Comparison of ENCODE assay signal across 2 cellular contexts in the genomic region with DNA sequence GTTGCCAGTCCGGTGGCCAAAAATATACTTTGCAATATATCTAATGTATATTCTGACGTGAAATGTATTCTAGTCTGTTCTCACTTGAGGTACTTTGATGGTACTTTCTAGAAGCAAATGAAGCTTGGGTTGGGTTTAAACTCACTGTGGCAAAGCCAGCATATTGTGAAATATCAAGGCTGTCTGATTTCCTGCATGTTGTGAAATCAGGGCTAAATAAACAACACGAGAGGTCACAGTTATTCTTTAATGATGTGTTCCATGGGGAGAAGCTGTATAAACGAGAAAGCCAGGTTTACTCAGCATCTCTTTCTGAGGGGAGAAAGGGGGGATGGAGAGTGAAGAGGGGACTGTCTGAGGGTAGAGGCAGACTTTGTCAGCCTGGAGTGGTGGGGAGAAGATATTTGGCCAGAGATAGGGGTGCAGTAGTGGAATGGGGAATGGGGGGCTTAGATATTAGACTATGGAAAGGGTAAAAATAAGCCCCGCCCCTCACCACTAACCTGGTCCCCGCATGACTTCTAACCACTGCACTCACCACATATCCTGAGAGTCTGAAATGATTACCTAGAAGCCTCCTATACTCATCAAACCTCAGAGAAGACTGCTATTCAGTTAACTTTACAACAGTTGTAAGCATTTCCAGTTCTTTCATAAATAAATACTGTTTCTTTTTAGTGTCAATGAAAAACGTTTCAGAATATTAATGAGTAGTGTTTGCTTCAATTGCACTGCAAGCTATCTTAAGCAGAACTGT.
A peak's percentile ranks its signal among the peaks of the same experiment; 100 is the strongest.
TF ChIP-seq lines count a peak whose summit lies in the region.

No MANE protein-coding gene starts in this region.

TF ChIP-seq in K562, 482 proteins besides CTCF, POLR2A, EP300 and RAD21:
- TF ChIP-seq RAD51 (IDR thresholded peaks at IDR 0.05; ENCODE audit: borderline replicate concordance, low read depth) (no peak), ZNF830 (CRISPR knock-in tag; IDR thresholded peaks at IDR 0.05) (no peak), CEBPG (CRISPR knock-in tag; IDR thresholded peaks at IDR 0.05) (no peak), CEBPG (tag; conservative IDR thresholded peaks at IDR 0.05 in 1 of 2, IDR thresholded peaks at IDR 0.05 in 1 of 2) (peak; percentile 30 to 39; a peak in 3 of 4 replicates), RBM15 (IDR thresholded peaks at IDR 0.05; ENCODE audit: insufficient read depth, low read length) (no peak), CEBPB (tag; IDR thresholded peaks at IDR 0.05) (peak; percentile 70), SMARCC2 (IDR thresholded peaks at IDR 0.05; ENCODE audit: low read depth) (no peak)

TF ChIP-seq in HepG2, 621 proteins besides CTCF, POLR2A, EP300 and RAD21 (continues in another document):
- TF ChIP-seq ZNF614 (CRISPR knock-in tag; IDR thresholded peaks at IDR 0.05; ENCODE audit: borderline replicate concordance) (peak; percentile 53; the same call in 1 of the 2 replicates), RXRB (CRISPR knock-in tag; IDR thresholded peaks at IDR 0.05; ENCODE audit: borderline replicate concordance) (peak; percentile 68; the same call in 1 of the 2 replicates), KLF15 (CRISPR knock-in tag; IDR thresholded peaks at IDR 0.05; ENCODE audit: borderline replicate concordance) (no peak), ZNF747 (CRISPR knock-in tag; IDR thresholded peaks at IDR 0.05; ENCODE audit: borderline replicate concordance) (no peak), ONECUT2 (CRISPR knock-in tag; IDR thresholded peaks at IDR 0.05) (no peak), CEBPB (IDR thresholded peaks at IDR 0.05; ENCODE audit: borderline replicate concordance, low read depth, low read length) (peak; percentile 99), TMF1 (CRISPR knock-in tag; IDR thresholded peaks at IDR 0.05; ENCODE audit: low read depth) (no peak), NCOA5 (CRISPR knock-in tag; IDR thresholded peaks at IDR 0.05) (no peak), FOXO1 (CRISPR knock-in tag; IDR thresholded peaks at IDR 0.05) (peak; percentile 48; the same call in 1 of the 2 replicates), ZNF7 (CRISPR knock-in tag; IDR thresholded peaks at IDR 0.05) (no peak), HNRNPLL (IDR thresholded peaks at IDR 0.05; ENCODE audit: low read depth, low read length, poor library complexity, severe bottlenecking) (no peak), ZNF3 (CRISPR knock-in tag; IDR thresholded peaks at IDR 0.05) (no peak), NR2C2 (CRISPR knock-in tag; IDR thresholded peaks at IDR 0.05; ENCODE audit: borderline replicate concordance) (peak; percentile 75; the same call in 1 of the 2 replicates), NCOA2 (CRISPR knock-in tag; IDR thresholded peaks at IDR 0.05) (peak; percentile 56), TSC22D2 (CRISPR knock-in tag; IDR thresholded peaks at IDR 0.05; ENCODE audit: borderline replicate concordance) (no peak), NRL (CRISPR knock-in tag; IDR thresholded peaks at IDR 0.05; ENCODE audit: borderline replicate concordance) (no peak), ZNF615 (CRISPR knock-in tag; IDR thresholded peaks at IDR 0.05; ENCODE audit: borderline replicate concordance) (no peak), SOX6 (IDR thresholded peaks at IDR 0.05) (no peak), SOX6 (CRISPR knock-in tag; IDR thresholded peaks at IDR 0.05) (peak; percentile 61), HES4 (CRISPR knock-in tag; IDR thresholded peaks at IDR 0.05; ENCODE audit: borderline replicate concordance) (no peak), EED (CRISPR knock-in tag; IDR thresholded peaks at IDR 0.05) (no peak), FOXJ3 (CRISPR knock-in tag; IDR thresholded peaks at IDR 0.05; ENCODE audit: borderline replicate concordance) (peak; percentile 59; the same call in 1 of the 2 replicates), CEBPG (CRISPR knock-in tag; IDR thresholded peaks at IDR 0.05) (peak; percentile 96), ELF3 (CRISPR knock-in tag; IDR thresholded peaks at IDR 0.05) (peak; percentile 97), NKX3-1 (CRISPR knock-in tag; IDR thresholded peaks at IDR 0.05) (no peak), CCAR2 (optimal IDR thresholded peaks at IDR 0.05; ENCODE audit: low read depth, low read length) (no peak), ZZZ3 (CRISPR knock-in tag; IDR thresholded peaks at IDR 0.05; ENCODE audit: borderline replicate concordance) (no peak), SIN3B (IDR thresholded peaks at IDR 0.05; ENCODE audit: low read length) (no peak), TRIM24 (CRISPR knock-in tag; IDR thresholded peaks at IDR 0.05) (peak; percentile 90), CBX5 (CRISPR knock-in tag; IDR thresholded peaks at IDR 0.05; ENCODE audit: borderline replicate concordance) (no peak), SMAD9 (CRISPR knock-in tag; IDR thresholded peaks at IDR 0.05) (no peak), NR2F1 (CRISPR knock-in tag; IDR thresholded peaks at IDR 0.05) (peak; percentile 78 to 81), HCFC1 (IDR thresholded peaks at IDR 0.05; ENCODE audit: low read depth, low read length) (no peak), FOXA1 (IDR thresholded peaks at IDR 0.05) (no peak), FOXA1 (CRISPR knock-in tag; IDR thresholded peaks at IDR 0.05) (peak; percentile 91), STAT5B (CRISPR knock-in tag; IDR thresholded peaks at IDR 0.05) (no peak), SKI (IDR thresholded peaks at IDR 0.05; ENCODE audit: partially characterized antibody) (peak; percentile 71), SPEN (CRISPR knock-in tag; IDR thresholded peaks at IDR 0.05; ENCODE audit: low read depth) (no peak), GATAD2A (CRISPR knock-in tag; IDR thresholded peaks at IDR 0.05) (peak; percentile 95), AGO1 (IDR thresholded peaks at IDR 0.05; ENCODE audit: low read depth, low read length, poor library complexity, severe bottlenecking) (no peak), HDAC1 (CRISPR knock-in tag; IDR thresholded peaks at IDR 0.05) (0 out of 2 replicates have a peak, but pooled peaks have one; percentile 24), NFKB2 (CRISPR knock-in tag; IDR thresholded peaks at IDR 0.05; ENCODE audit: borderline replicate concordance) (no peak)
- TF ChIP-seq, protein P1, sequence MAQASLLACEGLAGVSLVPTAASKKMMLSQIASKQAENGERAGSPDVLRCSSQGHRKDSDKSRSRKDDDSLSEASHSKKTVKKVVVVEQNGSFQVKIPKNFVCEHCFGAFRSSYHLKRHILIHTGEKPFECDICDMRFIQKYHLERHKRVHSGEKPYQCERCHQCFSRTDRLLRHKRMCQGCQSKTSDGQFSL (CRISPR knock-in tag; IDR thresholded peaks at IDR 0.05): no peak
- TF ChIP-seq, protein P2, sequence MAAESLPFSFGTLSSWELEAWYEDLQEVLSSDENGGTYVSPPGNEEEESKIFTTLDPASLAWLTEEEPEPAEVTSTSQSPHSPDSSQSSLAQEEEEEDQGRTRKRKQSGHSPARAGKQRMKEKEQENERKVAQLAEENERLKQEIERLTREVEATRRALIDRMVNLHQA (CRISPR knock-in tag; IDR thresholded peaks at IDR 0.05): no peak
- TF ChIP-seq, protein P3, sequence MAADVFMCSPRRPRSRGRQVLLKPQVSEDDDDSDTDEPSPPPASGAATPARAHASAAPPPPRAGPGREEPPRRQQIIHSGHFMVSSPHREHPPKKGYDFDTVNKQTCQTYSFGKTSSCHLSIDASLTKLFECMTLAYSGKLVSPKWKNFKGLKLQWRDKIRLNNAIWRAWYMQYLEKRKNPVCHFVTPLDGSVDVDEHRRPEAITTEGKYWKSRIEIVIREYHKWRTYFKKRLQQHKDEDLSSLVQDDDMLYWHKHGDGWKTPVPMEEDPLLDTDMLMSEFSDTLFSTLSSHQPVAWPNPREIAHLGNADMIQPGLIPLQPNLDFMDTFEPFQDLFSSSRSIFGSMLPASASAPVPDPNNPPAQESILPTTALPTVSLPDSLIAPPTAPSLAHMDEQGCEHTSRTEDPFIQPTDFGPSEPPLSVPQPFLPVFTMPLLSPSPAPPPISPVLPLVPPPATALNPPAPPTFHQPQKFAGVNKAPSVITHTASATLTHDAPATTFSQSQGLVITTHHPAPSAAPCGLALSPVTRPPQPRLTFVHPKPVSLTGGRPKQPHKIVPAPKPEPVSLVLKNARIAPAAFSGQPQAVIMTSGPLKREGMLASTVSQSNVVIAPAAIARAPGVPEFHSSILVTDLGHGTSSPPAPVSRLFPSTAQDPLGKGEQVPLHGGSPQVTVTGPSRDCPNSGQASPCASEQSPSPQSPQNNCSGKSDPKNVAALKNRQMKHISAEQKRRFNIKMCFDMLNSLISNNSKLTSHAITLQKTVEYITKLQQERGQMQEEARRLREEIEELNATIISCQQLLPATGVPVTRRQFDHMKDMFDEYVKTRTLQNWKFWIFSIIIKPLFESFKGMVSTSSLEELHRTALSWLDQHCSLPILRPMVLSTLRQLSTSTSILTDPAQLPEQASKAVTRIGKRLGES (CRISPR knock-in tag; IDR thresholded peaks at IDR 0.05; ENCODE audit: borderline replicate concordance): no peak
- TF ChIP-seq, protein P4, sequence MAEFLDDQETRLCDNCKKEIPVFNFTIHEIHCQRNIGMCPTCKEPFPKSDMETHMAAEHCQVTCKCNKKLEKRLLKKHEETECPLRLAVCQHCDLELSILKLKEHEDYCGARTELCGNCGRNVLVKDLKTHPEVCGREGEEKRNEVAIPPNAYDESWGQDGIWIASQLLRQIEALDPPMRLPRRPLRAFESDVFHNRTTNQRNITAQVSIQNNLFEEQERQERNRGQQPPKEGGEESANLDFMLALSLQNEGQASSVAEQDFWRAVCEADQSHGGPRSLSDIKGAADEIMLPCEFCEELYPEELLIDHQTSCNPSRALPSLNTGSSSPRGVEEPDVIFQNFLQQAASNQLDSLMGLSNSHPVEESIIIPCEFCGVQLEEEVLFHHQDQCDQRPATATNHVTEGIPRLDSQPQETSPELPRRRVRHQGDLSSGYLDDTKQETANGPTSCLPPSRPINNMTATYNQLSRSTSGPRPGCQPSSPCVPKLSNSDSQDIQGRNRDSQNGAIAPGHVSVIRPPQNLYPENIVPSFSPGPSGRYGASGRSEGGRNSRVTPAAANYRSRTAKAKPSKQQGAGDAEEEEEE (CRISPR knock-in tag; IDR thresholded peaks at IDR 0.05; ENCODE audit: borderline replicate concordance): no peak
- TF ChIP-seq, protein P5, sequence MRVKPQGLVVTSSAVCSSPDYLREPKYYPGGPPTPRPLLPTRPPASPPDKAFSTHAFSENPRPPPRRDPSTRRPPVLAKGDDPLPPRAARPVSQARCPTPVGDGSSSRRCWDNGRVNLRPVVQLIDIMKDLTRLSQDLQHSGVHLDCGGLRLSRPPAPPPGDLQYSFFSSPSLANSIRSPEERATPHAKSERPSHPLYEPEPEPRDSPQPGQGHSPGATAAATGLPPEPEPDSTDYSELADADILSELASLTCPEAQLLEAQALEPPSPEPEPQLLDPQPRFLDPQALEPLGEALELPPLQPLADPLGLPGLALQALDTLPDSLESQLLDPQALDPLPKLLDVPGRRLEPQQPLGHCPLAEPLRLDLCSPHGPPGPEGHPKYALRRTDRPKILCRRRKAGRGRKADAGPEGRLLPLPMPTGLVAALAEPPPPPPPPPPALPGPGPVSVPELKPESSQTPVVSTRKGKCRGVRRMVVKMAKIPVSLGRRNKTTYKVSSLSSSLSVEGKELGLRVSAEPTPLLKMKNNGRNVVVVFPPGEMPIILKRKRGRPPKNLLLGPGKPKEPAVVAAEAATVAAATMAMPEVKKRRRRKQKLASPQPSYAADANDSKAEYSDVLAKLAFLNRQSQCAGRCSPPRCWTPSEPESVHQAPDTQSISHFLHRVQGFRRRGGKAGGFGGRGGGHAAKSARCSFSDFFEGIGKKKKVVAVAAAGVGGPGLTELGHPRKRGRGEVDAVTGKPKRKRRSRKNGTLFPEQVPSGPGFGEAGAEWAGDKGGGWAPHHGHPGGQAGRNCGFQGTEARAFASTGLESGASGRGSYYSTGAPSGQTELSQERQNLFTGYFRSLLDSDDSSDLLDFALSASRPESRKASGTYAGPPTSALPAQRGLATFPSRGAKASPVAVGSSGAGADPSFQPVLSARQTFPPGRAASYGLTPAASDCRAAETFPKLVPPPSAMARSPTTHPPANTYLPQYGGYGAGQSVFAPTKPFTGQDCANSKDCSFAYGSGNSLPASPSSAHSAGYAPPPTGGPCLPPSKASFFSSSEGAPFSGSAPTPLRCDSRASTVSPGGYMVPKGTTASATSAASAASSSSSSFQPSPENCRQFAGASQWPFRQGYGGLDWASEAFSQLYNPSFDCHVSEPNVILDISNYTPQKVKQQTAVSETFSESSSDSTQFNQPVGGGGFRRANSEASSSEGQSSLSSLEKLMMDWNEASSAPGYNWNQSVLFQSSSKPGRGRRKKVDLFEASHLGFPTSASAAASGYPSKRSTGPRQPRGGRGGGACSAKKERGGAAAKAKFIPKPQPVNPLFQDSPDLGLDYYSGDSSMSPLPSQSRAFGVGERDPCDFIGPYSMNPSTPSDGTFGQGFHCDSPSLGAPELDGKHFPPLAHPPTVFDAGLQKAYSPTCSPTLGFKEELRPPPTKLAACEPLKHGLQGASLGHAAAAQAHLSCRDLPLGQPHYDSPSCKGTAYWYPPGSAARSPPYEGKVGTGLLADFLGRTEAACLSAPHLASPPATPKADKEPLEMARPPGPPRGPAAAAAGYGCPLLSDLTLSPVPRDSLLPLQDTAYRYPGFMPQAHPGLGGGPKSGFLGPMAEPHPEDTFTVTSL (CRISPR knock-in tag; IDR thresholded peaks at IDR 0.05; ENCODE audit: borderline replicate concordance): peak; percentile 73; the same call in 1 of the 2 replicates
- TF ChIP-seq, protein P6, sequence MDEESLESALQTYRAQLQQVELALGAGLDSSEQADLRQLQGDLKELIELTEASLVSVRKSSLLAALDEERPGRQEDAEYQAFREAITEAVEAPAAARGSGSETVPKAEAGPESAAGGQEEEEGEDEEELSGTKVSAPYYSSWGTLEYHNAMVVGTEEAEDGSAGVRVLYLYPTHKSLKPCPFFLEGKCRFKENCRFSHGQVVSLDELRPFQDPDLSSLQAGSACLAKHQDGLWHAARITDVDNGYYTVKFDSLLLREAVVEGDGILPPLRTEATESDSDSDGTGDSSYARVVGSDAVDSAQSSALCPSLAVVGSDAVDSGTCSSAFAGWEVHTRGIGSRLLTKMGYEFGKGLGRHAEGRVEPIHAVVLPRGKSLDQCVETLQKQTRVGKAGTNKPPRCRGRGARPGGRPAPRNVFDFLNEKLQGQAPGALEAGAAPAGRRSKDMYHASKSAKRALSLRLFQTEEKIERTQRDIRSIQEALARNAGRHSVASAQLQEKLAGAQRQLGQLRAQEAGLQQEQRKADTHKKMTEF (CRISPR knock-in tag; IDR thresholded peaks at IDR 0.05): peak; percentile 47; the same call in 1 of the 2 replicates
- TF ChIP-seq, protein P7, sequence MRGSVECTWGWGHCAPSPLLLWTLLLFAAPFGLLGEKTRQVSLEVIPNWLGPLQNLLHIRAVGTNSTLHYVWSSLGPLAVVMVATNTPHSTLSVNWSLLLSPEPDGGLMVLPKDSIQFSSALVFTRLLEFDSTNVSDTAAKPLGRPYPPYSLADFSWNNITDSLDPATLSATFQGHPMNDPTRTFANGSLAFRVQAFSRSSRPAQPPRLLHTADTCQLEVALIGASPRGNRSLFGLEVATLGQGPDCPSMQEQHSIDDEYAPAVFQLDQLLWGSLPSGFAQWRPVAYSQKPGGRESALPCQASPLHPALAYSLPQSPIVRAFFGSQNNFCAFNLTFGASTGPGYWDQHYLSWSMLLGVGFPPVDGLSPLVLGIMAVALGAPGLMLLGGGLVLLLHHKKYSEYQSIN (CRISPR knock-in tag; IDR thresholded peaks at IDR 0.05; ENCODE audit: borderline replicate concordance): no peak
